Comparison of ENCODE assay signal across 14 cellular contexts in genomic region chr15:53473886-53474285, GRCh38.
DNase-seq lines count a peak whose midpoint lies in the region; ATAC-seq and TF ChIP-seq lines count a peak whose summit lies in the region.
"Had no signal": no experiment of that assay in that cellular context is flagged by ENCODE, and none has a peak within 500 bp of the region (broad histone marks: within the 10 kb centered on the region; RNA-seq: fewer than 3 reads in every experiment).

No MANE protein-coding gene starts in this region.

- H3K18ac ChIP-seq in mesenchymal stem cell (ENCODE audit: low read depth in 1 of 2, low read length in 2 of 2), result no peak overlapping the region

- in situ Hi-C loops in SK-MEL-5 (cut with HindIII; ENCODE audit: low pct_unique_long_range_greater_than_20kb, low sequenced_read_pairs), result no loop called here

- 36% methylated on average over 1 of the region's 1 CpG for WGBS in esophagus muscularis mucosa
- WGBS in mesenchymal stem cell, result no CpG with 5 or more reads among the region's 1 CpG

- no peak for TF ChIP-seq POLR2A in esophagus muscularis mucosa (IDR thresholded peaks at IDR 0.05; ENCODE audit: low read depth)

- peak overlapping the region; percentile 91 for H2AK5ac ChIP-seq in mesenchymal stem cell (ENCODE audit: low read length, severe bottlenecking)

- TF ChIP-seq CTCF in esophagus muscularis mucosa (IDR thresholded peaks at IDR 0.05), result no peak

- H3K27ac ChIP-seq in esophagus muscularis mucosa (replicated peaks in 1 of 4) (no peak overlapping the region), mesenchymal stem cell (ENCODE audit: low read length, poor library complexity, severe bottlenecking) (no peak overlapping the region)

- no peak overlapping the region for H2BK15ac ChIP-seq in mesenchymal stem cell (ENCODE audit: low read depth, poor library complexity, severe bottlenecking)

- DNase-seq in SK-MEL-5 (ENCODE audit: low read depth, low spot score), result peak; percentile 26
- DNase-seq in esophagus muscularis mucosa (ENCODE audit: extremely low spot score), result peak; percentile 77
- DNase-seq in mesenchymal stem cell, result no peak
- DNase-seq in SIG-M5 (lab: John Stamatoyannopoulos, UW), result no peak
- no peak for DNase-seq in T-helper 2 cell
- DNase-seq: ACHN; BE2C; C1 segment of cervical spinal cord; CD4-positive, CD25-positive, alpha-beta regulatory T cell; CD8-positive, alpha-beta memory T cell; COR-L47; DMS 273 treated with DMSO at 0.1 percent for 48 hours had no signal

- H2BK12ac ChIP-seq in mesenchymal stem cell (ENCODE audit: low read length in 2 of 2), result no peak overlapping the region

- intact Hi-C loops in esophagus muscularis mucosa (cut with DNase I), result no loop called here

- no peak overlapping the region for H2BK120ac ChIP-seq in mesenchymal stem cell (ENCODE audit: low read depth, low read length)

- H3K36me3 ChIP-seq in esophagus muscularis mucosa (no peaks in the 10 kb centered on the region), mesenchymal stem cell (ENCODE audit: control insufficient read depth in 1 of 2, insufficient read depth in 2 of 2, low read depth in 1 of 2, low read length in 2 of 2) (no peaks in the 10 kb centered on the region)
- H3K36me3 ChIP-seq: BE2C had no signal

- H4K8ac ChIP-seq in mesenchymal stem cell (ENCODE audit: low read length), result no peak overlapping the region

- no peak overlapping the region for H3K4ac ChIP-seq in mesenchymal stem cell (ENCODE audit: low read depth in 1 of 2, low read length in 2 of 2)

- H3K4me2 ChIP-seq in mesenchymal stem cell (ENCODE audit: low read length, poor library complexity, severe bottlenecking), result no peak overlapping the region
- H3K4me2 ChIP-seq: GM23338 had no signal

- no peak overlapping the region for H3K14ac ChIP-seq in mesenchymal stem cell (ENCODE audit: low read length in 2 of 2)

- no peak overlapping the region for H4K91ac ChIP-seq in mesenchymal stem cell (ENCODE audit: low read length)

- H3K4me1 ChIP-seq in esophagus muscularis mucosa (no peaks in the 10 kb centered on the region), mesenchymal stem cell (ENCODE audit: control insufficient read depth, insufficient read depth, low read depth, low read length) (peaks cover 6% of the 10 kb centered on the region)
- H3K4me1 ChIP-seq: BE2C had no signal

- no peaks in the 10 kb centered on the region for H3K9me3 ChIP-seq in esophagus muscularis mucosa
- no peaks in the 10 kb centered on the region for H3K9me3 ChIP-seq in mesenchymal stem cell (ENCODE audit: control insufficient read depth, low read length)
- H3K9me3 ChIP-seq: BE2C had no signal

- H3K27me3 ChIP-seq in esophagus muscularis mucosa (no peaks in the 10 kb centered on the region), mesenchymal stem cell (ENCODE audit: control insufficient read depth in 1 of 2, insufficient read depth in 1 of 2, low read length in 2 of 2) (no peaks in the 10 kb centered on the region)
- H3K27me3 ChIP-seq: BE2C had no signal

- no peak overlapping the region for H2BK5ac ChIP-seq in mesenchymal stem cell (ENCODE audit: low read depth, low read length, poor library complexity, severe bottlenecking)

- H3K79me1 ChIP-seq in mesenchymal stem cell (replicated peaks; ENCODE audit: low read length, poor library complexity, severe bottlenecking), result no peaks in the 10 kb centered on the region

- no peak for TF ChIP-seq EP300 in esophagus muscularis mucosa (IDR thresholded peaks at IDR 0.05)

- H3K9ac ChIP-seq in mesenchymal stem cell (ENCODE audit: low read length), result no peak overlapping the region

- H3K4me3 ChIP-seq in esophagus muscularis mucosa (no peak overlapping the region), mesenchymal stem cell (ENCODE audit: insufficient read depth in 1 of 2, low read depth in 1 of 2, low read length in 2 of 2) (no peak overlapping the region)
- H3K4me3 ChIP-seq: GM23338 had no signal

- no peak overlapping the region for H3K23ac ChIP-seq in mesenchymal stem cell (ENCODE audit: low read length in 2 of 2)

- no peak for ATAC-seq in GM19328 (IDR thresholded peaks at IDR 0.05; ENCODE audit: unreplicated experiment)
- ATAC-seq: GM23338 had no signal

- H2AFZ ChIP-seq in mesenchymal stem cell (ENCODE audit: low read depth, low read length), result no peak overlapping the region
- H2AFZ ChIP-seq: GM23338 had no signal

Comparison
In these comparisons a context has a peak if more than half of its experiments do, and no peak if none do; other contexts are left out.
1. DNase-seq: peak in SK-MEL-5 (single experiment) and esophagus muscularis mucosa (single experiment); none in mesenchymal stem cell (single experiment), SIG-M5 (single experiment) and T-helper 2 cell (0 of 5).